In genomic region chr20:62137092-62137384, GRCh38 we compare ENCODE assay signal across 14 cellular contexts. TPM values are rescaled to one million over a fixed set of nuclear protein-coding genes. Genes with fewer than 3 reads are reported as not detected.
DNase-seq lines count a peak whose midpoint lies in the region; ATAC-seq and TF ChIP-seq lines count a peak whose summit lies in the region.
"Had no signal": no experiment of that assay in that cellular context is flagged by ENCODE, and none has a peak within 500 bp of the region (broad histone marks: within the 10 kb centered on the region; RNA-seq: fewer than 3 reads in every experiment).

No MANE protein-coding gene starts in this region.

- H3K36me3 Mint-ChIP-seq in activated CD8-positive, alpha-beta memory T cell treated with anti-CD3 and anti-CD28 coated beads, Interleukin-2, amount 10 ng/mL, durations not matched to agents 7 days and 5 days, result peaks cover 55% of the 10 kb centered on the region
- H3K36me3 Mint-ChIP-seq in activated naive CD8-positive, alpha-beta T cell treated with anti-CD3 and anti-CD28 coated beads, Interleukin-2, amount 10 ng/mL, durations not matched to agents 7 days and 5 days, result peaks cover 34% of the 10 kb centered on the region

- intact Hi-C loops in HCT116 (cut with micrococcal nuclease), result loop anchor here (1.0 kb wide), 1 partner anchor 126 kb away; no protein-coding TSS in a partner anchor

- H3K27me3 Mint-ChIP-seq in activated CD8-positive, alpha-beta memory T cell treated with anti-CD3 and anti-CD28 coated beads, Interleukin-2, amount 10 ng/mL, durations not matched to agents 7 days and 5 days, result no peaks in the 10 kb centered on the region
- H3K27me3 Mint-ChIP-seq in activated naive CD8-positive, alpha-beta T cell treated with anti-CD3 and anti-CD28 coated beads, Interleukin-2, amount 10 ng/mL, durations not matched to agents 7 days and 5 days, result no peaks in the 10 kb centered on the region

- no peak for TF ChIP-seq POLR2A in HCT116 (IDR thresholded peaks at IDR 0.05; ENCODE audit: borderline replicate concordance, extremely low read depth, insufficient read depth, insufficient read length)
- no peak for TF ChIP-seq POLR2A in erythroblast (IDR thresholded peaks at IDR 0.05; ENCODE audit: low read length)

- H3K27ac Mint-ChIP-seq in activated CD8-positive, alpha-beta memory T cell treated with anti-CD3 and anti-CD28 coated beads, Interleukin-2, amount 10 ng/mL, durations not matched to agents 7 days and 5 days, result peak overlapping the region; percentile 31
- peak overlapping the region; percentile 60 for H3K27ac Mint-ChIP-seq in activated naive CD8-positive, alpha-beta T cell treated with anti-CD3 and anti-CD28 coated beads, Interleukin-2, amount 10 ng/mL, durations not matched to agents 7 days and 5 days
- H3K27ac Mint-ChIP-seq: activated T-helper 2 cell treated with anti-CD3 and anti-CD28 coated beads, Interferon-gamma antibody, Interleukin-2, Interleukin-4, amounts not matched to agents 10 μg/mL and 5 μg/mL and 100 μg/mL, durations not matched to agents 14 hours and 24 hours and 36 hours had no signal

- no peak for TF ChIP-seq RAD21 in HCT116 (IDR thresholded peaks at IDR 0.05; ENCODE audit: low read depth)

- TF ChIP-seq CTCF in HCT116 (IDR thresholded peaks at IDR 0.05 in 2 of 3, conservative IDR thresholded peaks at IDR 0.05 in 1 of 3; ENCODE audit: borderline replicate concordance in 1 of 3, insufficient read depth in 1 of 3, low read depth in 2 of 3, low read length in 2 of 3), result no peak
- TF ChIP-seq CTCF in neutrophil (IDR thresholded peaks at IDR 0.05), result no peak

- H4K20me1 ChIP-seq in HCT116 (ENCODE audit: insufficient read depth), result peaks cover 20% of the 10 kb centered on the region; the same call in 1 of the 2 replicates

- H3K9me3 Mint-ChIP-seq in activated CD8-positive, alpha-beta memory T cell treated with anti-CD3 and anti-CD28 coated beads, Interleukin-2, amount 10 ng/mL, durations not matched to agents 7 days and 5 days (ENCODE audit: low read depth), result no peaks in the 10 kb centered on the region
- no peaks in the 10 kb centered on the region for H3K9me3 Mint-ChIP-seq in activated naive CD8-positive, alpha-beta T cell treated with anti-CD3 and anti-CD28 coated beads, Interleukin-2, amount 10 ng/mL, durations not matched to agents 7 days and 5 days
- H3K9me3 Mint-ChIP-seq: activated T-helper 2 cell treated with anti-CD3 and anti-CD28 coated beads, Interferon-gamma antibody, Interleukin-2, Interleukin-4, amounts not matched to agents 10 μg/mL and 5 μg/mL and 100 μg/mL, durations not matched to agents 14 hours and 24 hours and 36 hours had no signal

- no TSS peak for BruUV-seq in HCT116 (replicated peaks; lab: Mats Ljungman, UMichigan)

- H3K36me3 ChIP-seq in HCT116 (ENCODE audit: control insufficient read depth in 1 of 2, insufficient read depth in 2 of 2, low read length in 2 of 2) (peaks cover 49 to 62% of the 10 kb centered on the region in 2 experiments), neutrophil (peaks cover 74% of the 10 kb centered on the region)

- H3K4me3 ChIP-seq in HCT116 (replicated peaks in 1 of 2; ENCODE audit: low read depth in 1 of 2, low read length in 2 of 2) (no peak overlapping the region), neutrophil (ENCODE audit: low read depth in 1 of 2, low read length in 1 of 2) (no peak overlapping the region)
- H3K4me3 ChIP-seq: left lung, MG63, transverse colon had no signal

- H3K27me3 ChIP-seq in HCT116 (ENCODE audit: insufficient read depth, low read length) (no peaks in the 10 kb centered on the region), neutrophil (no peaks in the 10 kb centered on the region)
- H3K27me3 ChIP-seq: brain microvascular endothelial cell, left lung, MG63, transverse colon had no signal

- no peak overlapping the region for H3K4me2 ChIP-seq in HCT116 (ENCODE audit: low read length)

- peaks cover 7 to 10% of the 10 kb centered on the region in 2 experiments for H3K4me1 ChIP-seq in HCT116 (ENCODE audit: control insufficient read depth in 1 of 2, insufficient read depth in 2 of 2, low read length in 2 of 2)
- peaks cover 48 to 62% of the 10 kb centered on the region in 2 experiments for H3K4me1 ChIP-seq in neutrophil (ENCODE audit: control insufficient read depth in 1 of 2, insufficient read depth in 1 of 2, low read depth in 1 of 2, low read length in 1 of 2)

- ATAC-seq in activated CD8-positive, alpha-beta memory T cell treated with anti-CD3 and anti-CD28 coated beads, Interleukin-2, amount 10 ng/mL, durations not matched to agents 7 days and 5 days, result no peak
- no peak for ATAC-seq in HCT116
- ATAC-seq in activated naive CD8-positive, alpha-beta T cell treated with anti-CD3 and anti-CD28 coated beads, Interleukin-2, amount 10 ng/mL, durations not matched to agents 7 days and 5 days (ENCODE audit: low read depth), result no peak

- RAD21 ChIA-PET in HCT116 (lab: Charles Lee; ENCODE audit: low non-redundant PET in 1 of 2, low total read pairs in 2 of 2, uncharacterized antibody in 2 of 2, unreplicated experiment in 2 of 2), result no interaction called here

- no peaks in the 10 kb centered on the region for H3K9me2 ChIP-seq in HCT116 (ENCODE audit: insufficient read depth)

- no peak overlapping the region for H3K4me3 Mint-ChIP-seq in activated CD8-positive, alpha-beta memory T cell treated with anti-CD3 and anti-CD28 coated beads, Interleukin-2, amount 10 ng/mL, durations not matched to agents 7 days and 5 days
- no peak overlapping the region for H3K4me3 Mint-ChIP-seq in activated naive CD8-positive, alpha-beta T cell treated with anti-CD3 and anti-CD28 coated beads, Interleukin-2, amount 10 ng/mL, durations not matched to agents 7 days and 5 days

- no peak for DNase-seq in activated CD8-positive, alpha-beta memory T cell treated with anti-CD3 and anti-CD28 coated beads, Interleukin-2, amount 10 ng/mL, durations not matched to agents 7 days and 5 days
- no peak for DNase-seq in activated CD8-positive, alpha-beta memory T cell treated with anti-CD3 and anti-CD28 coated beads, Interleukin-2, amount 50 U/mL, for 4 hours
- DNase-seq in HCT116 (ENCODE audit: low read depth, low spot score) (no peak), NCI-H2029 treated with DMSO at 0.1 percent for 48 hours (lab: John Stamatoyannopoulos, UW) (no peak), mucosa of gallbladder (ENCODE audit: low spot score) (no peak), erythroblast (lab: John Stamatoyannopoulos, UW) (no peak)
- no peak for DNase-seq in activated naive CD8-positive, alpha-beta T cell treated with anti-CD3 and anti-CD28 coated beads, Interleukin-2, amount 10 ng/mL, durations not matched to agents 7 days and 5 days
- DNase-seq: NCI-H748 treated with DMSO at 0.1 percent for 48 hours had no signal

- no peak overlapping the region; the same call in 1 of the 2 replicates for H3K27ac ChIP-seq in HCT116 (ENCODE audit: low read depth, low read length)
- H3K27ac ChIP-seq in neutrophil, result peak overlapping the region; percentile 91
- H3K27ac ChIP-seq: brain microvascular endothelial cell, transverse colon had no signal

- no peak overlapping the region for H2AFZ ChIP-seq in HCT116 (ENCODE audit: low read depth, low read length, poor library complexity, severe bottlenecking)

- peaks cover 53% of the 10 kb centered on the region for H3K79me2 ChIP-seq in HCT116 (ENCODE audit: insufficient read depth, low read length)

- CTCF ChIA-PET in activated CD8-positive, alpha-beta memory T cell treated with anti-CD3 and anti-CD28 coated beads, Interleukin-2, amount 10 ng/mL, durations not matched to agents 7 days and 5 days (lab: Charles Lee), result interaction anchor here (3.3 to 4.6 kb wide), 2 partner anchors 12 to 126 kb away, joined by 17 to 30 read pairs; no protein-coding TSS in a partner anchor
- CTCF ChIA-PET in HCT116 (lab: Charles Lee), result no interaction called here

- peaks cover 46% of the 10 kb centered on the region for H3K4me1 Mint-ChIP-seq in activated CD8-positive, alpha-beta memory T cell treated with anti-CD3 and anti-CD28 coated beads, Interleukin-2, amount 10 ng/mL, durations not matched to agents 7 days and 5 days
- peaks cover 29% of the 10 kb centered on the region for H3K4me1 Mint-ChIP-seq in activated naive CD8-positive, alpha-beta T cell treated with anti-CD3 and anti-CD28 coated beads, Interleukin-2, amount 10 ng/mL, durations not matched to agents 7 days and 5 days

- POLR2A ChIA-PET in HCT116 (lab: Charles Lee), result no interaction called here
- POLR2A ChIA-PET in activated naive CD8-positive, alpha-beta T cell treated with anti-CD3 and anti-CD28 coated beads, Interleukin-2, amount 10 ng/mL, durations not matched to agents 7 days and 5 days (lab: Charles Lee), result interaction anchor here (1.1 kb wide), 1 partner anchor 15 kb away, joined by 4 read pairs; no protein-coding TSS in a partner anchor

- H3K9me3 ChIP-seq in HCT116 (ENCODE audit: control insufficient read depth in 1 of 2, insufficient read depth in 1 of 2, low read depth in 1 of 2, low read length in 2 of 2) (no peaks in the 10 kb centered on the region), neutrophil (no peaks in the 10 kb centered on the region)
- H3K9me3 ChIP-seq: left lung, MG63, transverse colon had no signal

- no peak overlapping the region for H3K9ac ChIP-seq in HCT116 (ENCODE audit: low read length)

RNA-seq across cellular contexts. Expression of gene PSMA7, which starts 6.2 kb away (rescaled TPM):
- total RNA-seq in activated CD8-positive, alpha-beta memory T cell treated with anti-CD3 and anti-CD28 coated beads, Interleukin-2, amount 10 ng/mL, durations not matched to agents 7 days and 5 days, result 100 to 1,000 TPM; 287 to 359 TPM
- 364 TPM for total RNA-seq in HCT116 (2021; ENCODE audit: unreplicated experiment)
- 399 and 428 TPM in 2 replicates for polyA plus RNA-seq in HCT116 (2012)
- 100 to 1,000 TPM; 219 to 236 TPM for total RNA-seq in activated naive CD8-positive, alpha-beta T cell treated with anti-CD3 and anti-CD28 coated beads, Interleukin-2, amount 10 ng/mL, durations not matched to agents 7 days and 5 days
- 189 TPM for total RNA-seq in mucosa of gallbladder

RNA-seq across cellular contexts. Expression of gene SS18L1, which starts 6.5 kb away (rescaled TPM):
- total RNA-seq in activated CD8-positive, alpha-beta memory T cell treated with anti-CD3 and anti-CD28 coated beads, Interleukin-2, amount 10 ng/mL, durations not matched to agents 7 days and 5 days, result 10 to 100 TPM; 19.5 to 23.0 TPM
- total RNA-seq in HCT116 (2021; ENCODE audit: unreplicated experiment) (28.1 TPM), mucosa of gallbladder (14.2 TPM)
- polyA plus RNA-seq in HCT116 (2012), result 16.7 and 20.6 TPM in 2 replicates
- total RNA-seq in activated naive CD8-positive, alpha-beta T cell treated with anti-CD3 and anti-CD28 coated beads, Interleukin-2, amount 10 ng/mL, durations not matched to agents 7 days and 5 days, result 10 to 100 TPM; 21.0 to 23.3 TPM

RNA-seq across cellular contexts. Expression of gene LSM14B, which starts 14.8 kb away (rescaled TPM):
- total RNA-seq in activated CD8-positive, alpha-beta memory T cell treated with anti-CD3 and anti-CD28 coated beads, Interleukin-2, amount 10 ng/mL, durations not matched to agents 7 days and 5 days, result 10 to 100 TPM; 34.6 to 34.8 TPM
- total RNA-seq in HCT116 (2021; ENCODE audit: unreplicated experiment), result 51.3 TPM
- 37.7 and 38.4 TPM in 2 replicates for polyA plus RNA-seq in HCT116 (2012)
- 10 to 100 TPM; 45.1 to 45.5 TPM for total RNA-seq in activated naive CD8-positive, alpha-beta T cell treated with anti-CD3 and anti-CD28 coated beads, Interleukin-2, amount 10 ng/mL, durations not matched to agents 7 days and 5 days
- 48.3 TPM for total RNA-seq in mucosa of gallbladder

RNA-seq across cellular contexts. Expression of gene MTG2, which starts 45.8 kb away (rescaled TPM):
- total RNA-seq in activated CD8-positive, alpha-beta memory T cell treated with anti-CD3 and anti-CD28 coated beads, Interleukin-2, amount 10 ng/mL, durations not matched to agents 7 days and 5 days, result 10 to 100 TPM; 34.0 to 40.1 TPM
- total RNA-seq in HCT116 (2021; ENCODE audit: unreplicated experiment) (43.3 TPM), mucosa of gallbladder (38.0 TPM)
- polyA plus RNA-seq in HCT116 (2012), result 24.6 and 28.4 TPM in 2 replicates
- total RNA-seq in activated naive CD8-positive, alpha-beta T cell treated with anti-CD3 and anti-CD28 coated beads, Interleukin-2, amount 10 ng/mL, durations not matched to agents 7 days and 5 days, result 10 to 100 TPM; 34.9 to 39.5 TPM
